18 cellular contexts compared by ENCODE assay signal in the genomic region with DNA sequence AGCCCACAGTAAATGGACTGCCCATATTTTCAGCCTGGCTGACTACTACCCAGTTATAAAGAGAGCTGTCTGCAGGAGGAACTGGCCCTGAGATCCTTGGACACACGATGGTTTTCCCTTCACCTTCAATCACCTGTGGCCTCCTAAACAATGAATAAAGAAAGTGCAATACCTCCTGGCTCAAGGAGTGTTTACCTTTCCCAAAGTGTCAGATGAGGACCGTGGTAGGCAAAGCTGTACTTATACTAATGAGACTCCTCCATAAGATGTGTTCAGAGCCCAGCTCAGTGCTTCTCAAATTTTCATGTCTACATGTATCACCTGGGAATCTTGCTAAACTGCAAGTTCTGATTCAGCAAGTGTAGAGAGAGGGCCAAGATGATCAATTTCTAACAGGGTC.
"Had no signal": no experiment of that assay in that cellular context is flagged by ENCODE, and none has a peak within 500 bp of the region (broad histone marks: within the 10 kb centered on the region; RNA-seq: fewer than 3 reads in every experiment).

No MANE protein-coding gene starts in this region.

- H3K27ac ChIP-seq: body of pancreas, cardiac muscle cell, gastroesophageal sphincter, lower lobe of right lung, stomach, transverse colon had no signal

- DNase-seq: activated CD4-positive, alpha-beta memory T cell treated with anti-CD3 and anti-CD28 coated beads, Interleukin-2, amount 10 ng/mL, durations not matched to agents 7 days and 5 days; activated CD4-positive, alpha-beta T cell treated with anti-CD3 and anti-CD28 coated beads, Interleukin-2, amount 10 ng/mL, durations not matched to agents 24 days and 14 days; activated gamma-delta T cell; activated naive CD4-positive, alpha-beta T cell treated with anti-CD3 and anti-CD28 coated beads, Interleukin-2, amount 50 U/mL, for 16 hours; activated T-cell treated with anti-CD3 and anti-CD28 coated beads, Interleukin-2, amount 50 U/mL, for 72 hours; anterior cingulate cortex; cortex of kidney; endodermal cell; kidney; lower lobe of right lung; naive B cell; small intestine; stimulated activated CD4-positive, alpha-beta T cell treated with anti-CD3 and anti-CD28 coated beads, Interleukin-15, amount 100 ng/mL, for 24 hours; stomach; transverse colon had no signal
